15 cellular contexts compared by ENCODE assay signal in genomic region chrX:150696836-150697235, GRCh38. TPM values are rescaled to one million over a fixed set of nuclear protein-coding genes. Genes with fewer than 3 reads are reported as not detected.
DNase-seq lines count a peak whose midpoint lies in the region; ATAC-seq, FAIRE-seq and TF ChIP-seq lines count a peak whose summit lies in the region.
"Had no signal": no experiment of that assay in that cellular context is flagged by ENCODE, and none has a peak within 500 bp of the region (broad histone marks: within the 10 kb centered on the region; RNA-seq: fewer than 3 reads in every experiment).

No MANE protein-coding gene starts in this region.

- peaks cover 49% of the 10 kb centered on the region for H3K4me1 Mint-ChIP-seq in activated CD4-positive, alpha-beta memory T cell treated with anti-CD3 and anti-CD28 coated beads for 36 hours (ENCODE audit: low read depth)
- H3K4me1 Mint-ChIP-seq in naive thymus-derived CD8-positive, alpha-beta T cell = peaks cover 13 to 78% (median 53%) of the 10 kb centered on the region in 4 donors

- intact Hi-C loops in activated CD4-positive, alpha-beta memory T cell treated with anti-CD3 and anti-CD28 coated beads for 36 hours (cut with micrococcal nuclease) = loop anchor here (2.0 to 10.0 kb wide), 3 partner anchors 34 to 762 kb away; partner anchors contain the start of gene EOLA2

- H3K36me3 ChIP-seq in right atrium auricular region = no peaks in the 10 kb centered on the region
- H3K36me3 ChIP-seq: tibial nerve had no signal

- CTCF ChIA-PET in activated CD4-positive, alpha-beta memory T cell treated with anti-CD3 and anti-CD28 coated beads for 36 hours (lab: Charles Lee) = interaction anchor here (0.7 to 1.5 kb wide), 4 partner anchors 11 to 120 kb away, joined by 3 to 4 read pairs (median 3); no protein-coding TSS in a partner anchor

- H3K27me3 Mint-ChIP-seq in activated CD4-positive, alpha-beta memory T cell treated with anti-CD3 and anti-CD28 coated beads for 36 hours = no peaks in the 10 kb centered on the region
- no peaks in the 10 kb centered on the region for H3K27me3 Mint-ChIP-seq in naive thymus-derived CD8-positive, alpha-beta T cell

- DNase-seq in SKM-1 treated with dmso at 0.1 percent for 144 hours (lab: John Stamatoyannopoulos, UW; ENCODE audit: unreplicated experiment) (peak; percentile 27), SKM-1 (lab: John Stamatoyannopoulos, UW; ENCODE audit: unreplicated experiment) (no peak), GM18507 (ENCODE audit: extremely low spot score, insufficient read length, low read depth) (no peak), right atrium auricular region (ENCODE audit: low spot score) (no peak), cerebellum (ENCODE audit: low spot score) (no peak)
- DNase-seq in activated CD4-positive, alpha-beta memory T cell treated with anti-CD3 and anti-CD28 coated beads for 36 hours = peak; percentile 59
- no peak for DNase-seq in naive thymus-derived CD8-positive, alpha-beta T cell
- DNase-seq: anterior cingulate cortex, dorsolateral prefrontal cortex, nucleus accumbens, SW 1271 had no signal

- no peaks in the 10 kb centered on the region for H3K9me3 Mint-ChIP-seq in activated CD4-positive, alpha-beta memory T cell treated with anti-CD3 and anti-CD28 coated beads for 36 hours
- H3K9me3 Mint-ChIP-seq in naive thymus-derived CD8-positive, alpha-beta T cell = no peaks in the 10 kb centered on the region

- H3K4me1 ChIP-seq in right atrium auricular region = no peaks in the 10 kb centered on the region

- no peak overlapping the region for H3K4me3 ChIP-seq in right atrium auricular region
- H3K4me3 ChIP-seq: dorsolateral prefrontal cortex, lung, tibial nerve had no signal

- no peaks in the 10 kb centered on the region for H3K9me3 ChIP-seq in right atrium auricular region
- H3K9me3 ChIP-seq: tibial nerve had no signal

- peak; percentile 78 for FAIRE-seq in GM18507 (lab: Jason Lieb, UNC)
- FAIRE-seq: A204.1 had no signal

- peaks cover 0 to 5% of the 10 kb centered on the region in 2 donors for H3K27me3 ChIP-seq in right atrium auricular region
- H3K27me3 ChIP-seq: tibial nerve had no signal

- peak overlapping the region; percentile 98 for H3K27ac Mint-ChIP-seq in activated CD4-positive, alpha-beta memory T cell treated with anti-CD3 and anti-CD28 coated beads for 36 hours
- peak overlapping the region in 9 of 10 donors; percentile 1 to 94 (median 60) for H3K27ac Mint-ChIP-seq in naive thymus-derived CD8-positive, alpha-beta T cell

- no peak for TF ChIP-seq CTCF in right atrium auricular region (IDR thresholded peaks at IDR 0.05)

- no peak overlapping the region for H3K27ac ChIP-seq in right atrium auricular region
- H3K27ac ChIP-seq: dorsolateral prefrontal cortex, tibial nerve had no signal

- POLR2A ChIA-PET in activated CD4-positive, alpha-beta memory T cell treated with anti-CD3 and anti-CD28 coated beads for 36 hours (lab: Charles Lee) = interaction anchor here (1.0 kb wide), 1 partner anchor 124 kb away, joined by 5 read pairs; no protein-coding TSS in a partner anchor
- POLR2A ChIA-PET in naive thymus-derived CD8-positive, alpha-beta T cell (lab: Charles Lee) = interaction anchor here (0.6 to 1.0 kb wide), 2 partner anchors 16 to 18 kb away, joined by 4 read pairs; no protein-coding TSS in a partner anchor

- peak overlapping the region; percentile 53 for H3K4me3 Mint-ChIP-seq in activated CD4-positive, alpha-beta memory T cell treated with anti-CD3 and anti-CD28 coated beads for 36 hours
- peak overlapping the region in 9 of 10 donors; percentile 10 to 68 (median 57) for H3K4me3 Mint-ChIP-seq in naive thymus-derived CD8-positive, alpha-beta T cell

- no peak for ATAC-seq in naive thymus-derived CD8-positive, alpha-beta T cell
- no peak for ATAC-seq in GM19351 (IDR thresholded peaks at IDR 0.05; ENCODE audit: unreplicated experiment)

- peaks cover 12% of the 10 kb centered on the region for H3K36me3 Mint-ChIP-seq in activated CD4-positive, alpha-beta memory T cell treated with anti-CD3 and anti-CD28 coated beads for 36 hours
- H3K36me3 Mint-ChIP-seq in naive thymus-derived CD8-positive, alpha-beta T cell = peaks cover 0 to 21% (median 0%) of the 10 kb centered on the region in 3 donors

RNA-seq across cellular contexts. Expression of gene MTMR1, which starts 3.6 kb away (rescaled TPM):
- 10 to 100 TPM; 43.2 to 44.4 TPM for total RNA-seq in activated CD4-positive, alpha-beta memory T cell treated with anti-CD3 and anti-CD28 coated beads for 36 hours
- total RNA-seq in naive thymus-derived CD8-positive, alpha-beta T cell = 10 to 100 TPM; 35.7 to 37.4 TPM
- polyA plus RNA-seq in naive thymus-derived CD8-positive, alpha-beta T cell = 10 to 100 TPM; 13.0 to 28.3 (median 21.7) TPM
- total RNA-seq in right atrium auricular region (10 to 100 TPM; 10.2 to 21.0 TPM), cerebellum (28.9 TPM)

Comparison
In these comparisons a context has a peak if more than half of its experiments do, and no peak if none do; other contexts are left out.
1. DNase-seq: peak in SKM-1 treated with dmso at 0.1 percent for 144 hours (single experiment) and activated CD4-positive, alpha-beta memory T cell treated with anti-CD3 and anti-CD28 coated beads for 36 hours (single experiment); none in SKM-1 (single experiment), GM18507 (single experiment), naive thymus-derived CD8-positive, alpha-beta T cell (0 of 10), right atrium auricular region (single experiment) and cerebellum (single experiment).